14 cellular contexts compared by ENCODE assay signal in genomic region chr20:57156050-57156770, GRCh38.
A peak's percentile ranks its signal among the peaks of the same experiment; 100 is the strongest.
DNase-seq lines count a peak whose midpoint lies in the region; ATAC-seq and TF ChIP-seq lines count a peak whose summit lies in the region.
"Had no signal": no experiment of that assay in that cellular context is flagged by ENCODE, and none has a peak within 500 bp of the region (broad histone marks: within the 10 kb centered on the region; RNA-seq: fewer than 3 reads in every experiment).

No MANE protein-coding gene starts in this region.

- H3K36me3 ChIP-seq in left ventricle myocardium inferior (no peaks in the 10 kb centered on the region), MM.1S (replicated peaks; ENCODE audit: insufficient read depth, low read length) (no peaks in the 10 kb centered on the region)

- 76% methylated on average over 17 of the region's 17 CpGs for WGBS in right cardiac atrium

- peaks cover 17% of the 10 kb centered on the region for H3F3A ChIP-seq in MM.1S (ENCODE audit: insufficient read depth, low read length)

- H3K27me3 ChIP-seq in left ventricle myocardium inferior (ENCODE audit: low read depth) (no peaks in the 10 kb centered on the region), MM.1S (replicated peaks; ENCODE audit: insufficient read depth, low read length) (no peaks in the 10 kb centered on the region), right cardiac atrium (ENCODE audit: control insufficient read depth, insufficient read depth) (no peaks in the 10 kb centered on the region)

- intact Hi-C loops in left ventricle myocardium inferior (cut with micrococcal nuclease) (no loop called here), cardiac septum (cut with DNase I) (loop anchor here (10.0 kb wide), 1 partner anchor 289 kb away; no protein-coding TSS in a partner anchor), right cardiac atrium (cut with DNase I) (no loop called here)

- H3K9me3 ChIP-seq in left ventricle myocardium inferior (replicated peaks) (no peaks in the 10 kb centered on the region), MM.1S (replicated peaks; ENCODE audit: insufficient read depth, low read length) (no peaks in the 10 kb centered on the region), right cardiac atrium (ENCODE audit: control insufficient read depth, low read length) (no peaks in the 10 kb centered on the region)

- DNase-seq in left ventricle myocardium inferior (no peak), cardiac septum (ENCODE audit: low spot score) (no peak), MM.1S (no peak), right cardiac atrium (peak in 1 of 3 donors; percentile 58), activated T-cell treated with anti-CD3 and anti-CD28 coated beads for 4 hours (no peak)
- no peak for DNase-seq in activated naive CD4-positive, alpha-beta T cell treated with anti-CD3 and anti-CD28 coated beads, Interleukin-2, amount 50 U/mL, for 16 hours
- DNase-seq: C1 segment of cervical spinal cord; Calu3; CD4-positive, alpha-beta T cell; DMS 273 treated with DMSO at 0.1 percent for 48 hours; H9 had no signal

- H3K9ac ChIP-seq in MM.1S (ENCODE audit: low read length): no peak overlapping the region

- no peak overlapping the region for H3K4me3 ChIP-seq in left ventricle myocardium inferior
- H3K4me3 ChIP-seq in MM.1S (ENCODE audit: low read length): no peak overlapping the region
- no peak overlapping the region for H3K4me3 ChIP-seq in right cardiac atrium (ENCODE audit: low read length)
- H3K4me3 ChIP-seq: GM12878, GM23338 had no signal

- H4K20me1 ChIP-seq in MM.1S (ENCODE audit: insufficient read depth, low read length): no peaks in the 10 kb centered on the region

- H3K9me2 ChIP-seq in MM.1S (replicated peaks; ENCODE audit: insufficient read depth, low read length): no peaks in the 10 kb centered on the region

- H3K4me2 ChIP-seq in MM.1S (ENCODE audit: low read depth, low read length): no peak overlapping the region
- H3K4me2 ChIP-seq: GM23338 had no signal

- H3K27ac ChIP-seq in left ventricle myocardium inferior (replicated peaks): peak overlapping the region; percentile 93
- peak overlapping the region; percentile 86; the same call in 1 of the 2 replicates for H3K27ac ChIP-seq in MM.1S (ENCODE audit: low read length)
- H3K27ac ChIP-seq in right cardiac atrium (ENCODE audit: low read length): peak overlapping the region; percentile 74

- no peaks in the 10 kb centered on the region for H3K79me2 ChIP-seq in MM.1S (ENCODE audit: low read length)

- TF ChIP-seq CTCF in left ventricle myocardium inferior (IDR thresholded peaks at IDR 0.05; ENCODE audit: borderline replicate concordance) (no peak), MM.1S (IDR thresholded peaks at IDR 0.05; ENCODE audit: low read length) (no peak)

- H3K4me1 ChIP-seq in left ventricle myocardium inferior (peaks cover 33% of the 10 kb centered on the region), MM.1S (ENCODE audit: low read length) (peaks cover 30% of the 10 kb centered on the region), right cardiac atrium (ENCODE audit: control insufficient read depth, insufficient read depth, low read length) (peaks cover 2% of the 10 kb centered on the region)

- H2AFZ ChIP-seq in MM.1S (ENCODE audit: low read length): no peak overlapping the region
- H2AFZ ChIP-seq: GM23338 had no signal

- no peak for ATAC-seq in right cardiac atrium
- no peak for ATAC-seq in GM18867 (IDR thresholded peaks at IDR 0.05; ENCODE audit: unreplicated experiment)
- ATAC-seq: GM12878, GM23338 had no signal
